Comparison of ENCODE assay signal across 16 cellular contexts in the genomic region with DNA sequence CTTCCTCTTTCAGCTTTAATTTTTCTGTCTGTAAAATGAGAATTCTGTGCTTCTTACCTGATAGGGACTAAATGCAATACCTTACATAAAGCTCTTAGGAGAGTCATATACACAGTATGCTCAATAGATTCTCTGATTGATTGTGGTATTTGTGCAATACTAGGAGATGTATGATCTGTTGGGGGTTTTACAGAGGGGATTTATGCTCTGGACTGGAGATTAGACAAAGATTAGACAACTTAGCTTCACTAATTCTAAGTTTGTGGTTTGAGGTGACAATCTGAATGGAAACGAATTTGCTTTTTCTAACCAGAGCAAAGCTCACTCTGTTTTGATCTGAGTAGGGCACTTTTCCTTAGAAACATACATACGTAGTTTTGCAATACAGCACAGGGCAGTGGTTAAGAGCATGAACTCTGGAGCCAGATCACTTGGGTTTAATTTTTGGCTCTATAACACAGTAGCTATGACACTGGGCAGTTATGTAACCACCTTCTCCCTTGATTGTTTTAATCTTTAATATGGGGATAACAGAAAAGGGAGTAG.
DNase-seq lines count a peak whose midpoint lies in the region; ATAC-seq and TF ChIP-seq lines count a peak whose summit lies in the region.
"Had no signal": no experiment of that assay in that cellular context is flagged by ENCODE, and none has a peak within 500 bp of the region (broad histone marks: within the 10 kb centered on the region; RNA-seq: fewer than 3 reads in every experiment).

No MANE protein-coding gene starts in this region.

- H3K27ac Mint-ChIP-seq in activated naive CD8-positive, alpha-beta T cell treated with anti-CD3 and anti-CD28 coated beads, Interleukin-2, amount 50 U/mL, for 24 hours, result no peak overlapping the region
- H3K27ac Mint-ChIP-seq in stimulated activated naive B cell treated with anti-CD40 and anti-IgM and Interleukin-4, amounts not matched to agents 10 μg/mL and 1 μg/mL and 100 μg/mL, for 72 hours, result peak overlapping the region; percentile 75
- H3K27ac Mint-ChIP-seq: CD4-positive, alpha-beta T cell had no signal

- no peaks in the 10 kb centered on the region for H3K9me3 Mint-ChIP-seq in activated T-cell treated with anti-CD3 and anti-CD28 coated beads, Interleukin-2, amount 50 U/mL, for 4 hours
- H3K9me3 Mint-ChIP-seq in activated naive CD8-positive, alpha-beta T cell treated with anti-CD3 and anti-CD28 coated beads, Interleukin-2, amount 50 U/mL, for 24 hours, result no peaks in the 10 kb centered on the region
- peaks cover 3% of the 10 kb centered on the region in 2 donors for H3K9me3 Mint-ChIP-seq in stimulated activated naive B cell treated with anti-CD40 and anti-IgM and Interleukin-4, amounts not matched to agents 10 μg/mL and 1 μg/mL and 100 μg/mL, for 72 hours
- H3K9me3 Mint-ChIP-seq: CD4-positive, alpha-beta T cell had no signal

- DNase-seq in activated T-cell treated with anti-CD3 and anti-CD28 coated beads, Interleukin-2, amount 50 U/mL, for 4 hours, result no peak
- no peak for DNase-seq in activated T-cell treated with anti-CD3 and anti-CD28 coated beads, Interleukin-2, amount 50 U/mL, for 48 hours
- DNase-seq in activated naive CD8-positive, alpha-beta T cell treated with anti-CD3 and anti-CD28 coated beads, Interleukin-2, amount 50 U/mL, for 24 hours, result no peak
- DNase-seq in stimulated activated naive B cell treated with anti-CD40 and anti-IgM and Interleukin-4, amounts not matched to agents 10 μg/mL and 1 μg/mL and 100 μg/mL, for 72 hours, result no peak
- no peak for DNase-seq in mesenteric fat pad (ENCODE audit: low spot score)
- no peak for DNase-seq in WERI-Rb-1
- DNase-seq in occipital lobe (lab: John Stamatoyannopoulos, UW), result no peak
- DNase-seq: CD4-positive, alpha-beta T cell; DMS79 treated with DMSO at 0.1 percent for 48 hours; Kasumi-1; NCI-H1105 treated with DMSO at 0.1 percent for 48 hours; NCI-H187; NCI-H446; Peyer's patch; Right ventricle myocardium superior had no signal

- no peak overlapping the region for H3K27ac ChIP-seq in WERI-Rb-1
- H3K27ac ChIP-seq: Peyer's patch had no signal

- no peak for TF ChIP-seq CTCF in WERI-Rb-1 (IDR thresholded peaks at IDR 0.05; ENCODE audit: low read depth, low read length)

- no peak overlapping the region for H3K4me3 Mint-ChIP-seq in activated T-cell treated with anti-CD3 and anti-CD28 coated beads, Interleukin-2, amount 50 U/mL, for 4 hours
- H3K4me3 Mint-ChIP-seq in activated naive CD8-positive, alpha-beta T cell treated with anti-CD3 and anti-CD28 coated beads, Interleukin-2, amount 50 U/mL, for 24 hours, result no peak overlapping the region
- no peak overlapping the region for H3K4me3 Mint-ChIP-seq in stimulated activated naive B cell treated with anti-CD40 and anti-IgM and Interleukin-4, amounts not matched to agents 10 μg/mL and 1 μg/mL and 100 μg/mL, for 72 hours
- H3K4me3 Mint-ChIP-seq: CD4-positive, alpha-beta T cell had no signal

- no peaks in the 10 kb centered on the region for H3K36me3 Mint-ChIP-seq in activated T-cell treated with anti-CD3 and anti-CD28 coated beads, Interleukin-2, amount 50 U/mL, for 4 hours (ENCODE audit: insufficient read depth)
- no peaks in the 10 kb centered on the region for H3K36me3 Mint-ChIP-seq in activated naive CD8-positive, alpha-beta T cell treated with anti-CD3 and anti-CD28 coated beads, Interleukin-2, amount 50 U/mL, for 24 hours (ENCODE audit: low read depth)
- H3K36me3 Mint-ChIP-seq in stimulated activated naive B cell treated with anti-CD40 and anti-IgM and Interleukin-4, amounts not matched to agents 10 μg/mL and 1 μg/mL and 100 μg/mL, for 72 hours, result no peaks in the 10 kb centered on the region

- no peak overlapping the region for H3K4me3 ChIP-seq in WERI-Rb-1 (ENCODE audit: low read depth, low read length)
- H3K4me3 ChIP-seq: Peyer's patch had no signal

- H3K27me3 ChIP-seq in WERI-Rb-1 (ENCODE audit: insufficient read depth, low read depth, severe bottlenecking), result peaks cover 21% of the 10 kb centered on the region
- H3K27me3 ChIP-seq: Peyer's patch had no signal

- H3K9me3 ChIP-seq in WERI-Rb-1 (ENCODE audit: severe bottlenecking), result no peaks in the 10 kb centered on the region
- H3K9me3 ChIP-seq: Peyer's patch had no signal

- ATAC-seq in activated T-cell treated with anti-CD3 and anti-CD28 coated beads, Interleukin-2, amount 50 U/mL, for 4 hours, result peak; percentile 53 to 69
- peak; percentile 41 for ATAC-seq in HG02852 (IDR thresholded peaks at IDR 0.05; ENCODE audit: unreplicated experiment)
- peak; percentile 86 for ATAC-seq in activated naive CD8-positive, alpha-beta T cell treated with anti-CD3 and anti-CD28 coated beads, Interleukin-2, amount 50 U/mL, for 24 hours
- peak; percentile 79 to 80 for ATAC-seq in stimulated activated naive B cell treated with anti-CD40 and anti-IgM and Interleukin-4, amounts not matched to agents 10 μg/mL and 1 μg/mL and 100 μg/mL, for 72 hours (replicated peaks)

- H3K4me1 Mint-ChIP-seq in activated T-cell treated with anti-CD3 and anti-CD28 coated beads, Interleukin-2, amount 50 U/mL, for 4 hours (ENCODE audit: low read depth), result no peaks in the 10 kb centered on the region
- peaks cover 39% of the 10 kb centered on the region for H3K4me1 Mint-ChIP-seq in activated naive CD8-positive, alpha-beta T cell treated with anti-CD3 and anti-CD28 coated beads, Interleukin-2, amount 50 U/mL, for 24 hours
- H3K4me1 Mint-ChIP-seq in stimulated activated naive B cell treated with anti-CD40 and anti-IgM and Interleukin-4, amounts not matched to agents 10 μg/mL and 1 μg/mL and 100 μg/mL, for 72 hours, result peaks cover 16 to 33% of the 10 kb centered on the region in 2 donors

- H3K36me3 ChIP-seq in WERI-Rb-1, result no peaks in the 10 kb centered on the region
- H3K36me3 ChIP-seq: Peyer's patch had no signal

- H3K27me3 Mint-ChIP-seq in activated T-cell treated with anti-CD3 and anti-CD28 coated beads, Interleukin-2, amount 50 U/mL, for 4 hours (ENCODE audit: low read depth), result peaks cover 10% of the 10 kb centered on the region
- H3K27me3 Mint-ChIP-seq in activated naive CD8-positive, alpha-beta T cell treated with anti-CD3 and anti-CD28 coated beads, Interleukin-2, amount 50 U/mL, for 24 hours, result peaks cover 18% of the 10 kb centered on the region
- H3K27me3 Mint-ChIP-seq in stimulated activated naive B cell treated with anti-CD40 and anti-IgM and Interleukin-4, amounts not matched to agents 10 μg/mL and 1 μg/mL and 100 μg/mL, for 72 hours, result peaks cover 0 to 8% of the 10 kb centered on the region in 2 donors
